1 cellular context compared by ENCODE assay signal in genomic region chr5:1345876-1346626, GRCh38.
TF ChIP-seq lines count a peak whose summit lies in the region.

No MANE protein-coding gene starts in this region.

TF ChIP-seq in endothelial cell of umbilical vein, 7 proteins besides CTCF, POLR2A, EP300 and RAD21:
- TF ChIP-seq JUN (IDR thresholded peaks at IDR 0.05; ENCODE audit: borderline replicate concordance, insufficient read depth, insufficient read length, low read depth) = no peak
- TF ChIP-seq GATA2 (IDR thresholded peaks at IDR 0.05; ENCODE audit: insufficient read depth, insufficient read length, low read depth, low read length) = no peak
- TF ChIP-seq FOS (IDR thresholded peaks at IDR 0.05; ENCODE audit: borderline replicate concordance, insufficient read depth, low read length) = no peak
